ENCODE assay signal across 15 cellular contexts in genomic region chr5:124669956-124670671, GRCh38.
A peak's percentile ranks its signal among the peaks of the same experiment; 100 is the strongest.
DNase-seq lines count a peak whose midpoint lies in the region; ATAC-seq and TF ChIP-seq lines count a peak whose summit lies in the region.
"Had no signal": no experiment of that assay in that cellular context is flagged by ENCODE, and none has a peak within 500 bp of the region (broad histone marks: within the 10 kb centered on the region; RNA-seq: fewer than 3 reads in every experiment).

No MANE protein-coding gene starts in this region.

- ATAC-seq in GM21367 (IDR thresholded peaks at IDR 0.05; ENCODE audit: unreplicated experiment): no peak

- H3K9me3 Mint-ChIP-seq in MCF 10A (ENCODE audit: unreplicated experiment): no peaks in the 10 kb centered on the region
- H3K9me3 Mint-ChIP-seq in type B pancreatic cell: no peaks in the 10 kb centered on the region
- H3K9me3 Mint-ChIP-seq: CD4-positive, CD25-positive, alpha-beta regulatory T cell had no signal

- TF ChIP-seq CTCF in MCF 10A (IDR thresholded peaks at IDR 0.05; ENCODE audit: unreplicated experiment) (no peak), breast epithelium (IDR thresholded peaks at IDR 0.05) (no peak), choroid plexus epithelial cell (conservative IDR thresholded peaks at IDR 0.05; ENCODE audit: low read depth, low read length) (no peak), type B pancreatic cell (conservative IDR thresholded peaks at IDR 0.05) (no peak)

- H3K4me1 Mint-ChIP-seq in MCF 10A (ENCODE audit: insufficient read depth, unreplicated experiment) (peaks cover 18% of the 10 kb centered on the region), type B pancreatic cell (ENCODE audit: unreplicated experiment) (peaks cover 60% of the 10 kb centered on the region)
- H3K4me1 Mint-ChIP-seq: CD4-positive, CD25-positive, alpha-beta regulatory T cell had no signal

- BruUV-seq in MCF 10A (replicated peaks; lab: Mats Ljungman, UMichigan): no TSS peak

- H3K36me3 Mint-ChIP-seq in MCF 10A (ENCODE audit: insufficient read depth, unreplicated experiment): peaks cover 8% of the 10 kb centered on the region
- no peaks in the 10 kb centered on the region for H3K36me3 Mint-ChIP-seq in type B pancreatic cell
- H3K36me3 Mint-ChIP-seq: CD4-positive, CD25-positive, alpha-beta regulatory T cell had no signal

- CTCF ChIA-PET in MCF 10A (lab: Yijun Ruan, JAX): interaction anchor here (1.0 to 1.5 kb wide), 3 partner anchors 10 to 15 kb away, joined by 3 to 5 read pairs (median 4); no protein-coding TSS in a partner anchor

- DNase-seq in MCF 10A (ENCODE audit: unreplicated experiment) (no peak), breast epithelium (ENCODE audit: low spot score in 2 of 2) (no peak), choroid plexus epithelial cell (ENCODE audit: low read depth) (peak; percentile 40), type B pancreatic cell (ENCODE audit: extremely low spot score, unreplicated experiment) (no peak), OCI-M1 (lab: John Stamatoyannopoulos, UW) (no peak), T-helper 9 cell (no peak)
- DNase-seq: 8988T; CD4-positive, CD25-positive, alpha-beta regulatory T cell; DND-41; Kasumi-1; SK-N-SH; stimulated activated CD4-positive, alpha-beta T cell treated with anti-CD3 and anti-CD28 coated beads, Interleukin-4, amount 100 ng/mL, for 24 hours had no signal

- H3K4me1 ChIP-seq in breast epithelium (peaks cover 0 to 15% of the 10 kb centered on the region in 2 donors), mesodermal cell (ENCODE audit: control insufficient read depth, insufficient read depth, low read length, poor library complexity, severe bottlenecking) (peaks cover 19% of the 10 kb centered on the region)

- H3K27me3 Mint-ChIP-seq in MCF 10A (ENCODE audit: insufficient read depth, unreplicated experiment) (no peaks in the 10 kb centered on the region), type B pancreatic cell (no peaks in the 10 kb centered on the region)

- intact Hi-C loops in MCF 10A (cut with micrococcal nuclease) (no loop called here), breast epithelium (cut with DNase I; ENCODE audit: low total_unique reads) (no loop called here)

- H3K27ac ChIP-seq in breast epithelium: peak overlapping the region in 1 of 2 donors; percentile 62
- peak overlapping the region; percentile 30 for H3K27ac ChIP-seq in mesodermal cell (ENCODE audit: low read depth, low read length, severe bottlenecking)

- 100% methylated on average over 2 of the region's 7 CpGs for WGBS in mesodermal cell (ENCODE audit: insufficient coverage in 2 of 2), 2 experiments

- POLR2A ChIA-PET in MCF 10A (lab: Yijun Ruan, JAX): interaction anchor here (0.6 to 2.1 kb wide), 8 partner anchors 9 to 997 kb away, joined by 3 to 7 read pairs (median 4); no protein-coding TSS in a partner anchor

- H3K27me3 ChIP-seq in breast epithelium: no peaks in the 10 kb centered on the region

- H3K4me3 Mint-ChIP-seq in MCF 10A (ENCODE audit: unreplicated experiment) (no peak overlapping the region), type B pancreatic cell (peak overlapping the region; percentile 16)
- H3K4me3 Mint-ChIP-seq: CD4-positive, CD25-positive, alpha-beta regulatory T cell had no signal

- H3K9me3 ChIP-seq in breast epithelium: no peaks in the 10 kb centered on the region
- H3K9me3 ChIP-seq in mesodermal cell (ENCODE audit: control insufficient read depth, low read length): no peaks in the 10 kb centered on the region
- H3K9me3 ChIP-seq: SK-N-SH had no signal

- peak overlapping the region; percentile 11 for H3K27ac Mint-ChIP-seq in MCF 10A (ENCODE audit: low read depth, unreplicated experiment)
- peak overlapping the region; percentile 84 for H3K27ac Mint-ChIP-seq in type B pancreatic cell
- H3K27ac Mint-ChIP-seq: CD4-positive, CD25-positive, alpha-beta regulatory T cell had no signal

- H3K4me3 ChIP-seq in breast epithelium (no peak overlapping the region), choroid plexus epithelial cell (ENCODE audit: low read depth, low read length) (no peak overlapping the region), mesodermal cell (ENCODE audit: extremely low read depth, insufficient read depth, low read length, poor library complexity, severe bottlenecking) (no peak overlapping the region)
- H3K4me3 ChIP-seq: lung had no signal

- no peak for TF ChIP-seq POLR2A in breast epithelium (IDR thresholded peaks at IDR 0.05)

- H3K36me3 ChIP-seq in breast epithelium: no peaks in the 10 kb centered on the region
- peaks cover 7% of the 10 kb centered on the region for H3K36me3 ChIP-seq in mesodermal cell (ENCODE audit: control insufficient read depth, insufficient read depth, low read length)
